ENCODE assay signal across 26 cellular contexts in genomic region chr6:133769463-133769862, GRCh38.
A peak's percentile ranks its signal among the peaks of the same experiment; 100 is the strongest.
DNase-seq lines count a peak whose midpoint lies in the region; ATAC-seq, FAIRE-seq and TF ChIP-seq lines count a peak whose summit lies in the region.
"Had no signal": no experiment of that assay in that cellular context is flagged by ENCODE, and none has a peak within 500 bp of the region (broad histone marks: within the 10 kb centered on the region; RNA-seq: fewer than 3 reads in every experiment).

No MANE protein-coding gene starts in this region.

- peak overlapping the region; percentile 57; the same call in 1 of the 2 replicates for H3K27ac ChIP-seq in HCT116 (ENCODE audit: low read depth, low read length)
- H3K27ac ChIP-seq: breast epithelium, C4-2B, coronary artery, esophagus muscularis mucosa, KMS-11, skin epidermis, upper lobe of right lung had no signal

- no TSS peak for BruUV-seq in HCT116 (replicated peaks; lab: Mats Ljungman, UMichigan)

- peak overlapping the region; percentile 5; the same call in 1 of the 2 replicates for H3K9ac ChIP-seq in HCT116 (ENCODE audit: low read length)
- H3K9ac ChIP-seq: KMS-11 had no signal

- RAD21 ChIA-PET in HCT116 (lab: Charles Lee; ENCODE audit: low non-redundant PET in 1 of 2, low total read pairs in 2 of 2, uncharacterized antibody in 2 of 2, unreplicated experiment in 2 of 2): no interaction called here

- intact Hi-C loops in HCT116 (cut with micrococcal nuclease): no loop called here

- H3K4me1 ChIP-seq in HCT116 (ENCODE audit: control insufficient read depth in 1 of 2, insufficient read depth in 2 of 2, low read length in 2 of 2): peaks cover 0 to 26% of the 10 kb centered on the region in 2 experiments; a peak in 2 of 4 replicates
- H3K4me1 ChIP-seq: breast epithelium, upper lobe of right lung had no signal

- no peaks in the 10 kb centered on the region for H3K27me3 ChIP-seq in HCT116 (ENCODE audit: insufficient read depth, low read length)
- H3K27me3 ChIP-seq: breast epithelium, esophagus muscularis mucosa, upper lobe of right lung had no signal

- POLR2A ChIA-PET in HCT116 (lab: Charles Lee): no interaction called here

- H3K4me3 Mint-ChIP-seq in stimulated activated naive B cell treated with anti-CD40 and anti-IgM and Interleukin-4, amounts not matched to agents 10 μg/mL and 1 μg/mL and 100 μg/mL, for 72 hours: no peak overlapping the region
- H3K4me3 Mint-ChIP-seq: activated CD8-positive, alpha-beta T cell treated with anti-CD3 and anti-CD28 coated beads for 36 hours had no signal

- no peaks in the 10 kb centered on the region for H4K20me1 ChIP-seq in HCT116 (ENCODE audit: insufficient read depth)

- no peaks in the 10 kb centered on the region for H3K79me2 ChIP-seq in HCT116 (ENCODE audit: insufficient read depth, low read length)

- H3K4me1 Mint-ChIP-seq in stimulated activated naive B cell treated with anti-CD40 and anti-IgM and Interleukin-4, amounts not matched to agents 10 μg/mL and 1 μg/mL and 100 μg/mL, for 72 hours: no peaks in the 10 kb centered on the region

- ATAC-seq in HCT116: peak; percentile 53; the same call in 1 of the 2 replicates
- no peak for ATAC-seq in stimulated activated naive B cell treated with anti-CD40 and anti-IgM and Interleukin-4, amounts not matched to agents 10 μg/mL and 1 μg/mL and 100 μg/mL, for 72 hours (replicated peaks)
- ATAC-seq: activated CD8-positive, alpha-beta T cell treated with anti-CD3 and anti-CD28 coated beads for 36 hours; upper lobe of right lung had no signal

- H2AFZ ChIP-seq in HCT116 (ENCODE audit: low read depth, low read length, poor library complexity, severe bottlenecking): peak overlapping the region; percentile 70

- CTCF ChIA-PET in HCT116 (lab: Charles Lee): no interaction called here

- DNase-seq in HCT116 (ENCODE audit: low read depth, low spot score) (no peak), astrocyte of the hippocampus (ENCODE audit: low read depth, low spot score) (peak; percentile 34), kidney tubule cell (ENCODE audit: low spot score) (peak; percentile 23), urothelium cell line (ENCODE audit: low spot score) (peak; percentile 27), nucleus accumbens (lab: John Stamatoyannopoulos, UW) (no peak)
- no peak for DNase-seq in stimulated activated naive B cell treated with anti-CD40 and anti-IgM and Interleukin-4, amounts not matched to agents 10 μg/mL and 1 μg/mL and 100 μg/mL, for 72 hours
- DNase-seq in activated CD8-positive, alpha-beta memory T cell treated with anti-CD3 and anti-CD28 coated beads, Interleukin-2, amount 50 U/mL, for 4 hours: no peak
- DNase-seq: activated CD4-positive, alpha-beta T cell treated with anti-CD3 and anti-CD28 coated beads for 1 hour; activated CD8-positive, alpha-beta T cell treated with anti-CD3 and anti-CD28 coated beads for 36 hours; activated gamma-delta T cell; activated T-cell treated with anti-CD3 and anti-CD28 coated beads for 4 hours; NCI-H1694; NCI-H524 treated with DMSO at 0.1 percent for 48 hours; occipital lobe; stimulated activated CD4-positive, alpha-beta T cell treated with anti-CD3 and anti-CD28 coated beads, Interleukin-1b, Interleukin-23, amount 100 ng/mL, for 48 hours; T-helper 1 cell; upper lobe of right lung had no signal

- H3K27me3 Mint-ChIP-seq in stimulated activated naive B cell treated with anti-CD40 and anti-IgM and Interleukin-4, amounts not matched to agents 10 μg/mL and 1 μg/mL and 100 μg/mL, for 72 hours: peaks cover 0 to 6% of the 10 kb centered on the region in 2 donors

- H3K4me3 ChIP-seq in HCT116 (replicated peaks in 1 of 2; ENCODE audit: low read depth in 1 of 2, low read length in 2 of 2): no peak overlapping the region
- H3K4me3 ChIP-seq: breast epithelium, coronary artery, esophagus muscularis mucosa, lung, skin epidermis, upper lobe of right lung had no signal

- no peaks in the 10 kb centered on the region for H3K36me3 ChIP-seq in HCT116 (ENCODE audit: control insufficient read depth in 1 of 2, insufficient read depth in 2 of 2, low read length in 2 of 2)
- H3K36me3 ChIP-seq: breast epithelium, esophagus muscularis mucosa, upper lobe of right lung had no signal

- peaks cover 2% of the 10 kb centered on the region; the same call in 1 of the 2 replicates for H3K9me2 ChIP-seq in HCT116 (ENCODE audit: insufficient read depth)

- no peaks in the 10 kb centered on the region for H3K36me3 Mint-ChIP-seq in stimulated activated naive B cell treated with anti-CD40 and anti-IgM and Interleukin-4, amounts not matched to agents 10 μg/mL and 1 μg/mL and 100 μg/mL, for 72 hours

- no peak for TF ChIP-seq RAD21 in HCT116 (IDR thresholded peaks at IDR 0.05; ENCODE audit: low read depth)

- no peaks in the 10 kb centered on the region for H3K9me3 Mint-ChIP-seq in stimulated activated naive B cell treated with anti-CD40 and anti-IgM and Interleukin-4, amounts not matched to agents 10 μg/mL and 1 μg/mL and 100 μg/mL, for 72 hours
- H3K9me3 Mint-ChIP-seq: activated CD8-positive, alpha-beta T cell treated with anti-CD3 and anti-CD28 coated beads for 36 hours had no signal

- no peak for FAIRE-seq in urothelium cell line (lab: Jason Lieb, UNC)
- FAIRE-seq: RCC 7860, TTC549 had no signal

- H3K4me2 ChIP-seq in HCT116 (ENCODE audit: low read length): peak overlapping the region; percentile 20
- H3K4me2 ChIP-seq: KMS-11 had no signal

- no peak for TF ChIP-seq POLR2A in HCT116 (IDR thresholded peaks at IDR 0.05; ENCODE audit: borderline replicate concordance, extremely low read depth, insufficient read depth, insufficient read length)

- H3K27ac Mint-ChIP-seq in stimulated activated naive B cell treated with anti-CD40 and anti-IgM and Interleukin-4, amounts not matched to agents 10 μg/mL and 1 μg/mL and 100 μg/mL, for 72 hours: no peak overlapping the region
- H3K27ac Mint-ChIP-seq: activated CD8-positive, alpha-beta T cell treated with anti-CD3 and anti-CD28 coated beads for 36 hours had no signal

- H3K9me3 ChIP-seq in HCT116 (ENCODE audit: control insufficient read depth in 1 of 2, insufficient read depth in 1 of 2, low read depth in 1 of 2, low read length in 2 of 2): no peaks in the 10 kb centered on the region
- H3K9me3 ChIP-seq: breast epithelium, esophagus muscularis mucosa, upper lobe of right lung had no signal

- TF ChIP-seq CTCF in HCT116 (IDR thresholded peaks at IDR 0.05 in 2 of 3, conservative IDR thresholded peaks at IDR 0.05 in 1 of 3; ENCODE audit: borderline replicate concordance in 1 of 3, insufficient read depth in 1 of 3, low read depth in 2 of 3, low read length in 2 of 3): no peak

TF ChIP-seq in HCT116, 20 proteins besides CTCF, POLR2A, EP300 and RAD21:
- TF ChIP-seq EGR1 (IDR thresholded peaks at IDR 0.05; ENCODE audit: low read depth) (no peak), ATF3 (IDR thresholded peaks at IDR 0.05) (no peak), SIN3A (IDR thresholded peaks at IDR 0.05; ENCODE audit: low read depth) (no peak), SP1 (IDR thresholded peaks at IDR 0.05; ENCODE audit: low read depth) (no peak), JUND (IDR thresholded peaks at IDR 0.05) (no peak)

Comparison
In these comparisons a context has a peak if more than half of its experiments do, and no peak if none do; other contexts are left out.
1. DNase-seq: peak in astrocyte of the hippocampus (single experiment), kidney tubule cell (single experiment) and urothelium cell line (single experiment); none in HCT116 (single experiment), stimulated activated naive B cell treated with anti-CD40 and anti-IgM and Interleukin-4, amounts not matched to agents 10 μg/mL and 1 μg/mL and 100 μg/mL, for 72 hours (single experiment), activated CD8-positive, alpha-beta memory T cell treated with anti-CD3 and anti-CD28 coated beads, Interleukin-2, amount 50 U/mL, for 4 hours (single experiment) and nucleus accumbens (0 of 56).